Comparison of ENCODE assay signal across 30 cellular contexts in the genomic region with DNA sequence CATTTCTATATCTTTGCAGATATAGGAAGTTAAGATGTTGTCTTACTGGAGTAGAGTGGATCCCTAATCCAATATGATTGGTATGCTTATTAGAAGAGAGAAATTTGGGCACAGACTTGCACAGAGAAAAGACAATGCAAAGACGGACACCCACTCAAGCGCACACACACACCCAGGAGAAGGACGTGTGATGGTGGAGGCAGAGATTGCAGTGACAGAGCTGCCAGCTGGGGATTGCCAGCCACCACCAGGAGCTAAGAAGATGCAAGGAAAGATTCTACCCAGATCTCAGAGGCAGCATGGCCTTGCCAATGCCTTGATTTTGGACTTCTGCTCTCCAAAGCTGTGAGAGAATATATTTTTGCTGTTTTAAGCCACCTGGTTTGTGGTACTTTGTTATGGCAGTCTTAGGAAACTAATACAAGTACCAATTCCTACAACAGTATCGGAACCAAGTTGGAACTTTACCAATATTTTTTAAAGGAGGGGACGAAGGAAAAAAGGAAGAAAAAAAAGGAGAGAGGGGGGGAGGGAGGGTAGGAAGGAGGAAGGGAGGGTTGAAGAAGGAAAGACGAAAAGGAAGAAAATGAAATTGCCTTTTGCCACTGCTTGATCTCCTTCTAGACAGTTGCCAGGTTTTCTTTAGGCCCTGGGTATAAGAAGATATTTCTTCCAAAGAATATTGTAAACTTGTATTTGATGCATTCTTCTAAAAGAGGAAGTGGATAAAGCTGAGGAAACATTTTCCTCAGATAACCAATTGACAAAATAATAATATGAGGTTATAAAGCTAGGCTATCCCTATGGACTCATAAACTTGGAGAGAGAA.
"Had no signal": no experiment of that assay in that cellular context is flagged by ENCODE, and none has a peak within 500 bp of the region (broad histone marks: within the 10 kb centered on the region; RNA-seq: fewer than 3 reads in every experiment).

No MANE protein-coding gene starts in this region.

- H3K4me2 ChIP-seq: PC-9 had no signal

- H3K4me3 Mint-ChIP-seq: activated CD8-positive, alpha-beta T cell treated with anti-CD3 and anti-CD28 coated beads, Interleukin-2, amount 10 ng/mL, durations not matched to agents 7 days and 5 days; activated naive CD8-positive, alpha-beta T cell treated with anti-CD3 and anti-CD28 coated beads, Interleukin-2, amount 50 U/mL, for 24 hours; activated T-helper 1 cell treated with anti-CD3 and anti-CD28 coated beads, Interleukin-12 subunit alpha, Interleukin-12 subunit beta, Interleukin-2, Interleukin-4 antibody, amounts not matched to agents 30 ng/mL and 10 ng/mL and 1 ng/mL, durations not matched to agents 14 hours and 24 hours and 36 hours; central memory CD8-positive, alpha-beta T cell; T-cell had no signal

- DNase-seq: activated CD4-positive, alpha-beta T cell treated with anti-CD3 and anti-CD28 coated beads for 48 hours; activated CD4-positive, alpha-beta T cell treated with anti-CD3 and anti-CD28 coated beads, Interleukin-2, amount 50 U/mL, for 4 hours; activated CD8-positive, alpha-beta memory T cell treated with anti-CD3 and anti-CD28 coated beads, Interleukin-2, amount 50 U/mL, for 48 hours; activated CD8-positive, alpha-beta T cell treated with anti-CD3 and anti-CD28 coated beads, Interleukin-2, amount 10 ng/mL, durations not matched to agents 7 days and 5 days; activated effector memory CD4-positive, alpha-beta T cell treated with anti-CD3 and anti-CD28 coated beads, Interleukin-2, amount 50 U/mL, for 16 hours; activated naive CD4-positive, alpha-beta T cell treated with Interleukin-2 at 50 U/mL for 16 hours; activated naive CD8-positive, alpha-beta T cell treated with anti-CD3 and anti-CD28 coated beads, Interleukin-2, amount 50 U/mL, for 24 hours; activated T-cell treated with anti-CD3 and anti-CD28 coated beads, Interleukin-2, amount 50 U/mL, for 1 hour; amniotic stem cell; body of pancreas; Kasumi-1; KBM-7; NCI-H1092 treated with DMSO at 0.1 percent for 48 hours; NCI-H1417 treated with DMSO at 0.1 percent for 48 hours; NCI-H1694; NCI-H2029; NCI-H2107; NCI-H226; NK-92 treated with Interleukin-12 subunit alpha and Interleukin-12 subunit beta, amount 100 ng/mL, for 24 hours; PC-9; SIG-M5; T-cell; T-helper 2 cell; T1000 had no signal

- ATAC-seq: activated CD4-positive, CD25-positive, alpha-beta regulatory T cell treated with anti-CD3 and anti-CD28 coated beads, Interleukin-2, amount 50 U/mL, for 24 hours; activated CD8-positive, alpha-beta T cell treated with anti-CD3 and anti-CD28 coated beads, Interleukin-2, amount 10 ng/mL, durations not matched to agents 7 days and 5 days; activated naive CD4-positive, alpha-beta T cell treated with anti-CD3 and anti-CD28 coated beads, Interleukin-2, amount 50 U/mL, for 72 hours; activated naive CD8-positive, alpha-beta T cell treated with anti-CD3 and anti-CD28 coated beads, Interleukin-2, amount 50 U/mL, for 24 hours; body of pancreas; T-cell had no signal

- H3K4me3 ChIP-seq: ascending aorta, body of pancreas, PC-9 had no signal

- H3K27ac ChIP-seq: ascending aorta, body of pancreas, PC-9 had no signal

- FAIRE-seq: TTC549 had no signal

- H3K4me1 ChIP-seq: ascending aorta, body of pancreas had no signal

- H3K9me3 Mint-ChIP-seq: activated T-helper 1 cell treated with anti-CD3 and anti-CD28 coated beads, Interleukin-12 subunit alpha, Interleukin-12 subunit beta, Interleukin-2, Interleukin-4 antibody, amounts not matched to agents 30 ng/mL and 10 ng/mL and 1 ng/mL, durations not matched to agents 14 hours and 24 hours and 36 hours; central memory CD8-positive, alpha-beta T cell had no signal

- H3K36me3 ChIP-seq: ascending aorta had no signal

- H3K27me3 ChIP-seq: ascending aorta, body of pancreas had no signal

- H3K4me1 Mint-ChIP-seq: activated naive CD8-positive, alpha-beta T cell treated with anti-CD3 and anti-CD28 coated beads, Interleukin-2, amount 50 U/mL, for 24 hours; central memory CD8-positive, alpha-beta T cell; T-cell had no signal

- H2AFZ ChIP-seq: PC-9 had no signal

- H3K36me3 Mint-ChIP-seq: activated naive CD4-positive, alpha-beta T cell treated with anti-CD3 and anti-CD28 coated beads, Interleukin-2, amount 50 U/mL, for 72 hours; T-cell had no signal
